In genomic region chr19:13731147-13731964, GRCh38 we compare ENCODE assay signal across 8 cellular contexts. TPM values are rescaled to one million over a fixed set of nuclear protein-coding genes. Genes with fewer than 3 reads are reported as not detected.
DNase-seq lines count a peak whose midpoint lies in the region; ATAC-seq, FAIRE-seq and TF ChIP-seq lines count a peak whose summit lies in the region.

No MANE protein-coding gene starts in this region.

- H3K14ac ChIP-seq in IMR-90 (replicated peaks; ENCODE audit: low read depth, low read length): peak overlapping the region; percentile 99

- BruUV-seq in IMR-90 (replicated peaks; lab: Mats Ljungman, UMichigan): no TSS peak
- BruUV-seq in OCI-LY7 (replicated peaks; lab: Mats Ljungman, UMichigan): no TSS peak

- H3K9me1 ChIP-seq in IMR-90 (ENCODE audit: insufficient read depth, low read length): peaks cover 14% of the 10 kb centered on the region; the same call in 1 of the 2 replicates

- ATAC-seq in GM21526 (IDR thresholded peaks at IDR 0.05; ENCODE audit: low FRiP score, unreplicated experiment) (peak; percentile 90), IMR-90 (ENCODE audit: low read depth) (peak; percentile 98)

- intact Hi-C loops in IMR-90 (cut with micrococcal nuclease): loop anchor here (5.0 kb wide), 1 partner anchor 131 kb away; no protein-coding TSS in a partner anchor
- intact Hi-C loops in OCI-LY7 (cut with micrococcal nuclease; ENCODE audit: unreplicated experiment): no loop called here

- H3K23ac ChIP-seq in IMR-90 (ENCODE audit: low read depth, low read length): peak overlapping the region; percentile 100

- H3K27me3 ChIP-seq in IMR-90 (ENCODE audit: control insufficient read depth, insufficient read depth, low read length): no peaks in the 10 kb centered on the region
- no peaks in the 10 kb centered on the region for H3K27me3 ChIP-seq in mononuclear cell (ENCODE audit: insufficient read depth, low read length)

- POLR2A ChIA-PET in IMR-90 (lab: Charles Lee; ENCODE audit: unreplicated experiment): interaction anchor here (0.6 to 1.0 kb wide), 2 partner anchors 16 to 44 kb away, joined by 3 to 4 read pairs; a partner anchor contains a TSS
- POLR2A ChIA-PET in OCI-LY7 (lab: Charles Lee): interaction anchor here (0.6 to 1.3 kb wide), 9 partner anchors 10 to 350 kb away, joined by 3 to 7 read pairs (median 3); partner anchors contain the start of genes C19orf53 and MRI1

- peak overlapping the region; percentile 100 for H3K4ac ChIP-seq in IMR-90 (ENCODE audit: low read depth, low read length)

- peak overlapping the region; percentile 99 for H2AK9ac ChIP-seq in IMR-90 (replicated peaks; ENCODE audit: low read depth, low read length, poor library complexity)

- H4K8ac ChIP-seq in IMR-90 (ENCODE audit: low read depth in 2 of 2, low read length in 2 of 2): peak overlapping the region; percentile 86 to 100

- H3K18ac ChIP-seq in IMR-90 (ENCODE audit: low read depth, low read length): peak overlapping the region; percentile 86

- H3K56ac ChIP-seq in IMR-90 (ENCODE audit: extremely low read depth, insufficient read depth, low read length): peak overlapping the region; percentile 99

- no peaks in the 10 kb centered on the region for H3K9me2 ChIP-seq in OCI-LY7 (ENCODE audit: insufficient read depth, low read length)

- H3K9ac ChIP-seq in IMR-90 (ENCODE audit: low read depth, low read length): peak overlapping the region; percentile 84

- 0% methylated on average over 8 of the region's 39 CpGs; no CpG with 5 or more reads in 1 of the 2 experiments for WGBS in IMR-90 (ENCODE audit: extremely low coverage in 2 of 2, insufficient read length in 1 of 2), 2 experiments

- H3K4me2 ChIP-seq in IMR-90 (ENCODE audit: low read depth, low read length) (peak overlapping the region; percentile 87), OCI-LY7 (ENCODE audit: low read length) (peak overlapping the region; percentile 94)

- H3K4me3 ChIP-seq in IMR-90 (ENCODE audit: insufficient read depth, low read depth, low read length) (peak overlapping the region; percentile 52), OCI-LY7 (ENCODE audit: low read depth, low read length, poor library complexity, severe bottlenecking) (peak overlapping the region; percentile 71), mononuclear cell (ENCODE audit: low read length) (peak overlapping the region; percentile 49)

- peak; percentile 62; the same call in 1 of the 2 replicates for TF ChIP-seq POLR2A in IMR-90 (IDR thresholded peaks at IDR 0.05; ENCODE audit: low read depth, low read length)

- CTCF ChIA-PET in IMR-90 (lab: Yijun Ruan, JAX) (interaction anchor here (1.5 kb wide), 1 partner anchor 10 kb away, joined by 5 read pairs; no protein-coding TSS in a partner anchor), OCI-LY7 (lab: Charles Lee; ENCODE audit: unreplicated experiment) (interaction anchor here (0.5 to 0.6 kb wide), 3 partner anchors 16 to 626 kb away, joined by 3 read pairs; a partner anchor contains a TSS)

- dilution Hi-C loops in IMR-90 (cut with HindIII; ENCODE audit: low sequenced_read_pairs, unreplicated experiment): no loop called here

- peak overlapping the region; percentile 98 for H2BK120ac ChIP-seq in IMR-90 (ENCODE audit: low read depth, low read length)

- no peak for TF ChIP-seq RAD21 in IMR-90 (IDR thresholded peaks at IDR 0.05; ENCODE audit: low read length)

- peak overlapping the region; percentile 100 for H2BK15ac ChIP-seq in IMR-90 (ENCODE audit: low read depth, low read length)

- H2BK20ac ChIP-seq in IMR-90 (ENCODE audit: low read depth, low read length): peak overlapping the region; percentile 93

- H3K79me1 ChIP-seq in IMR-90 (ENCODE audit: low read depth in 1 of 2, low read length in 2 of 2): peaks cover 8 to 18% of the 10 kb centered on the region in 2 experiments

- H3K4me1 ChIP-seq in IMR-90 (ENCODE audit: control insufficient read depth, insufficient read depth, low read length) (peaks cover 10% of the 10 kb centered on the region), OCI-LY7 (ENCODE audit: insufficient read depth, low read length, poor library complexity, severe bottlenecking) (peaks cover 25% of the 10 kb centered on the region), mononuclear cell (ENCODE audit: insufficient read depth, low read length) (peaks cover 33% of the 10 kb centered on the region)

- FAIRE-seq in D721Med (lab: Jason Lieb, UNC): no peak

- peak overlapping the region; percentile 88 for H4K5ac ChIP-seq in IMR-90 (ENCODE audit: low read depth, low read length)

- in situ Hi-C loops in IMR-90 (cut with MboI; ENCODE audit: low sequenced_read_pairs): loop anchor here (25.0 kb wide), 1 partner anchor 744 kb away; the partner anchor contains the start of gene NFIX

- H2AFZ ChIP-seq in IMR-90 (replicated peaks; ENCODE audit: low read length, poor library complexity) (peak overlapping the region; percentile 96), OCI-LY7 (ENCODE audit: low read length) (peak overlapping the region; percentile 92)

- H3K9me3 ChIP-seq in IMR-90 (ENCODE audit: control insufficient read depth, insufficient read depth, low read length) (no peaks in the 10 kb centered on the region), OCI-LY7 (ENCODE audit: low read length) (no peaks in the 10 kb centered on the region), mononuclear cell (ENCODE audit: low read depth, low read length) (no peaks in the 10 kb centered on the region)

- TF ChIP-seq CTCF in D721Med (IDR thresholded peaks at IDR 0.05; ENCODE audit: insufficient read depth, missing control alignments) (no peak), IMR-90 (conservative IDR thresholded peaks at IDR 0.05; ENCODE audit: low read depth, low read length) (no peak), OCI-LY7 (conservative IDR thresholded peaks at IDR 0.05; ENCODE audit: low read length) (no peak)

- peaks cover 4% of the 10 kb centered on the region for H4K20me1 ChIP-seq in IMR-90 (ENCODE audit: insufficient read depth, low read length)
- no peaks in the 10 kb centered on the region for H4K20me1 ChIP-seq in OCI-LY7 (ENCODE audit: insufficient read depth, low read length)

- peak overlapping the region; percentile 100 for H4K91ac ChIP-seq in IMR-90 (ENCODE audit: insufficient read depth, low read depth, low read length)

- peak overlapping the region; percentile 87 for H2AK5ac ChIP-seq in IMR-90 (ENCODE audit: low read depth, low read length)

- H2BK5ac ChIP-seq in IMR-90 (ENCODE audit: low read depth, low read length, poor library complexity, severe bottlenecking): peak overlapping the region; percentile 91

- H3K36me3 ChIP-seq in IMR-90 (ENCODE audit: control insufficient read depth, insufficient read depth, low read length): no peaks in the 10 kb centered on the region
- no peaks in the 10 kb centered on the region for H3K36me3 ChIP-seq in OCI-LY7 (ENCODE audit: insufficient read depth, low read length)

- H3K79me2 ChIP-seq in OCI-LY7 (ENCODE audit: insufficient read depth, low read depth, low read length): no peaks in the 10 kb centered on the region

- DNase-seq in D721Med (ENCODE audit: insufficient read length, low spot score): peak; percentile 98
- DNase-seq in IMR-90: peak; percentile 98
- peak; percentile 95 for DNase-seq in OCI-LY7 (ENCODE audit: low spot score)
- DNase-seq in activated T-cell treated with anti-CD3 and anti-CD28 coated beads for 48 hours (ENCODE audit: low read depth): peak; percentile 91
- peak; percentile 83 for DNase-seq in epithelial cell of prostate (ENCODE audit: low read depth, low spot score)
- peak; percentile 92 to 97 for DNase-seq in stimulated activated CD8-positive, alpha-beta memory T cell treated with anti-CD3 and anti-CD28 coated beads, Interleukin-2, amount 100 ng/mL, for 48 hours (ENCODE audit: low read depth in 2 of 2)

- H3K27ac ChIP-seq in IMR-90 (ENCODE audit: insufficient read depth, low read length): peak overlapping the region; percentile 87
- peak overlapping the region; percentile 34 for H3K27ac ChIP-seq in OCI-LY7 (ENCODE audit: low read depth, low read length, poor library complexity, severe bottlenecking)
- peak overlapping the region; percentile 93 for H3K27ac ChIP-seq in epithelial cell of prostate

TF ChIP-seq in IMR-90, 13 proteins besides CTCF, POLR2A, EP300 and RAD21:
- TF ChIP-seq SMC3 (IDR thresholded peaks at IDR 0.05; ENCODE audit: low read depth, low read length) (no peak), BHLHE40 (IDR thresholded peaks at IDR 0.05; ENCODE audit: low read depth, low read length) (peak; percentile 30; the same call in 1 of the 2 replicates), CHD1 (IDR thresholded peaks at IDR 0.05; ENCODE audit: low read depth, low read length) (peak; percentile 85; the same call in 1 of the 2 replicates), RCOR1 (IDR thresholded peaks at IDR 0.05; ENCODE audit: insufficient replicate concordance, low read length) (no peak), CEBPB (IDR thresholded peaks at IDR 0.05; ENCODE audit: low read depth, low read length) (peak; percentile 74; the same call in 1 of the 2 replicates), FOS (IDR thresholded peaks at IDR 0.05; ENCODE audit: low read depth, low read length) (peak; percentile 96), MXI1 (IDR thresholded peaks at IDR 0.05; ENCODE audit: borderline replicate concordance, low read depth, low read length) (peak; percentile 76)
TF ChIP-seq in IMR-90: peak in this region for 5.

RNA-seq across cellular contexts. Expression of gene MRI1, which starts 33.0 kb away (rescaled TPM):
- total RNA-seq in IMR-90 (2012; rRNA removed) (26.7 and 28.9 TPM in 2 replicates), OCI-LY7 (2022) (23.4 and 27.1 TPM in 2 replicates), mononuclear cell (17.0 TPM)
- 37.6 and 45.5 TPM in 2 replicates for polyA plus RNA-seq in IMR-90 (2012; rRNA removed)
- 29.4 and 32.6 TPM in 2 replicates for polyA plus RNA-seq in IMR-90 (2012; cell fraction: cytosol; rRNA removed)
- 200 and 405 TPM in 2 replicates for polyA plus RNA-seq in IMR-90 (2012; cell fraction: nucleus; rRNA removed; ENCODE audit: low replicate concordance)
- 27.3 and 33.4 TPM in 2 replicates for total RNA-seq in OCI-LY7 (2014; rRNA removed; shearing (Covaris generic))

RNA-seq across cellular contexts. Expression of gene C19orf53, which starts 42.9 kb away (rescaled TPM):
- total RNA-seq in IMR-90 (2012; rRNA removed) (61.3 and 68.3 TPM in 2 replicates), OCI-LY7 (2022) (80.3 and 90.1 TPM in 2 replicates), mononuclear cell (56.5 TPM)
- polyA plus RNA-seq in IMR-90 (2012; rRNA removed): 290 and 349 TPM in 2 replicates
- 572 and 791 TPM in 2 replicates for polyA plus RNA-seq in IMR-90 (2012; cell fraction: cytosol; rRNA removed)
- 129 and 215 TPM in 2 replicates for polyA plus RNA-seq in IMR-90 (2012; cell fraction: nucleus; rRNA removed; ENCODE audit: low replicate concordance)
- 162 and 177 TPM in 2 replicates for total RNA-seq in OCI-LY7 (2014; rRNA removed; shearing (Covaris generic))

Comparison
In these comparisons a context has a peak if more than half of its experiments do, and no peak if none do; other contexts are left out.
1. Peak in every context shown above with its lines: DNase-seq, ATAC-seq, H3K4me3 ChIP-seq and H3K27ac ChIP-seq.
2. H3K27ac ChIP-seq: peak in every context shown above with its lines; median percentile 93 in epithelial cell of prostate; 87 in IMR-90; 34 in OCI-LY7.